8 cellular contexts compared by ENCODE assay signal in genomic region chr7:2248984-2249694, GRCh38. TPM values are rescaled to one million over a fixed set of nuclear protein-coding genes. Genes with fewer than 3 reads are reported as not detected.
A peak's percentile ranks its signal among the peaks of the same experiment; 100 is the strongest.
DNase-seq lines count a peak whose midpoint lies in the region; ATAC-seq and TF ChIP-seq lines count a peak whose summit lies in the region.

No MANE protein-coding gene starts in this region.

- peaks cover 0 to 1% (median 0%) of the 10 kb centered on the region in 7 donors for H3K9me3 Mint-ChIP-seq in CD4-positive, CD25-positive, alpha-beta regulatory T cell
- H3K9me3 Mint-ChIP-seq in endodermal cell (no peaks in the 10 kb centered on the region), natural killer cell (no peaks in the 10 kb centered on the region)

- peak overlapping the region in 2 of 3 donors; percentile 41 to 83 for H3K27ac Mint-ChIP-seq in CD4-positive, CD25-positive, alpha-beta regulatory T cell
- H3K27ac Mint-ChIP-seq in endodermal cell, result peak overlapping the region; percentile 44
- H3K27ac Mint-ChIP-seq in natural killer cell, result peak overlapping the region; percentile 72 to 82

- H3K9ac ChIP-seq in GM23248 (peak overlapping the region; percentile 92), endodermal cell (ENCODE audit: extremely low read depth, low read length, poor library complexity, severe bottlenecking) (no peak overlapping the region)

- in situ Hi-C loops in GM23248 (cut with MboI), result loop anchor here (10.0 kb wide), 1 partner anchor 96 kb away; no protein-coding TSS in a partner anchor

- H3K9me2 ChIP-seq in GM23248 (ENCODE audit: insufficient read depth), result no peaks in the 10 kb centered on the region

- intact Hi-C loops in natural killer cell (cut with micrococcal nuclease), result loop anchor here (5.0 to 10.0 kb wide), 3 partner anchors 98 to 674 kb away; partner anchors contain the start of gene PSMG3

- H3K4me3 ChIP-seq in CD4-positive, CD25-positive, alpha-beta regulatory T cell (ENCODE audit: low read depth, low read length), result no peak overlapping the region
- peak overlapping the region; percentile 57 for H3K4me3 ChIP-seq in GM23248
- no peak overlapping the region for H3K4me3 ChIP-seq in endodermal cell (ENCODE audit: low read length)

- H2AFZ ChIP-seq in GM23248, result peak overlapping the region; percentile 54

- 4% methylated on average over 22 to 24 of the region's 24 CpGs for WGBS in GM23248 (ENCODE audit: low coverage in 1 of 2, low lambda C conversion rate in 2 of 2, missing lambda C conversion rate in 2 of 2), 2 experiments
- 90 to 92% methylated on average over 13 to 24 of the region's 24 CpGs for WGBS in endodermal cell (ENCODE audit: insufficient coverage in 1 of 2, insufficient read length in 1 of 2), 2 experiments

- H3K4me3 Mint-ChIP-seq in CD4-positive, CD25-positive, alpha-beta regulatory T cell, result peak overlapping the region in 1 of 4 donors; percentile 54
- H3K4me3 Mint-ChIP-seq in endodermal cell (no peak overlapping the region), natural killer cell (peak overlapping the region; percentile 85)

- ATAC-seq in CD4-positive, CD25-positive, alpha-beta regulatory T cell (ENCODE audit: low read depth in 2 of 2), result peak in 1 of 2 donors; percentile 36
- ATAC-seq in natural killer cell, result peak; percentile 21 to 59 (median 25)
- ATAC-seq in HG02973 (IDR thresholded peaks at IDR 0.05; ENCODE audit: unreplicated experiment), result no peak

- H3K27ac ChIP-seq in CD4-positive, CD25-positive, alpha-beta regulatory T cell (ENCODE audit: insufficient read depth, low read length, poor library complexity, severe bottlenecking), result no peak overlapping the region
- H3K27ac ChIP-seq in GM23248, result peak overlapping the region; percentile 99
- H3K27ac ChIP-seq in endodermal cell (ENCODE audit: low read depth, low read length), result no peak overlapping the region

- peaks cover 5% of the 10 kb centered on the region for H3K4me1 ChIP-seq in CD4-positive, CD25-positive, alpha-beta regulatory T cell (ENCODE audit: control insufficient read depth, insufficient read depth, low read length, poor library complexity, severe bottlenecking)
- H3K4me1 ChIP-seq in GM23248 (ENCODE audit: insufficient read depth), result peaks cover 27% of the 10 kb centered on the region
- no peaks in the 10 kb centered on the region for H3K4me1 ChIP-seq in endodermal cell (ENCODE audit: control insufficient read depth, insufficient read depth, low read length)

- DNase-seq in CD4-positive, CD25-positive, alpha-beta regulatory T cell, result no peak
- DNase-seq in GM23248 (peak; percentile 98), SIG-M5 (lab: John Stamatoyannopoulos, UW) (peak; percentile 13), endodermal cell (no peak), natural killer cell (no peak), NCI-H1436 treated with DMSO at 0.1 percent for 48 hours (lab: John Stamatoyannopoulos, UW) (no peak), cerebellum (ENCODE audit: low spot score) (no peak)

- H3K4me2 ChIP-seq in GM23248 (ENCODE audit: unreplicated experiment), result peak overlapping the region; percentile 78

- H3K79me2 ChIP-seq in GM23248 (ENCODE audit: insufficient read depth), result 0 out of 2 replicates have a peak, but pooled peaks cover 10% of the 10 kb centered on the region

- TF ChIP-seq CTCF in endodermal cell (conservative IDR thresholded peaks at IDR 0.05) (no peak), natural killer cell (IDR thresholded peaks at IDR 0.05) (no peak)

- H4K20me1 ChIP-seq in GM23248 (ENCODE audit: insufficient read depth), result no peaks in the 10 kb centered on the region

- peaks cover 0 to 25% (median 9%) of the 10 kb centered on the region in 4 donors for H3K4me1 Mint-ChIP-seq in CD4-positive, CD25-positive, alpha-beta regulatory T cell
- H3K4me1 Mint-ChIP-seq in endodermal cell, result no peaks in the 10 kb centered on the region
- peaks cover 15 to 42% of the 10 kb centered on the region in 2 donors for H3K4me1 Mint-ChIP-seq in natural killer cell

- H3K27me3 ChIP-seq in CD4-positive, CD25-positive, alpha-beta regulatory T cell (ENCODE audit: control insufficient read depth, insufficient read depth, low read length), result no peaks in the 10 kb centered on the region
- H3K27me3 ChIP-seq in GM23248 (replicated peaks; ENCODE audit: insufficient read depth), result no peaks in the 10 kb centered on the region
- H3K27me3 ChIP-seq in endodermal cell (ENCODE audit: control insufficient read depth, insufficient read depth, low read length, poor library complexity, severe bottlenecking), result no peaks in the 10 kb centered on the region

- peaks cover 25% of the 10 kb centered on the region for H3F3A ChIP-seq in GM23248 (ENCODE audit: insufficient read depth)

- no peaks in the 10 kb centered on the region for H3K36me3 Mint-ChIP-seq in CD4-positive, CD25-positive, alpha-beta regulatory T cell
- H3K36me3 Mint-ChIP-seq in endodermal cell (ENCODE audit: low read depth) (peaks cover 24% of the 10 kb centered on the region), natural killer cell (no peaks in the 10 kb centered on the region)

- no peaks in the 10 kb centered on the region for H3K36me3 ChIP-seq in CD4-positive, CD25-positive, alpha-beta regulatory T cell (ENCODE audit: control insufficient read depth, insufficient read depth, low read length)
- H3K36me3 ChIP-seq in GM23248 (ENCODE audit: low read depth), result no peaks in the 10 kb centered on the region
- peaks cover 8% of the 10 kb centered on the region for H3K36me3 ChIP-seq in endodermal cell (ENCODE audit: control insufficient read depth, insufficient read depth, low read length)

- H3K27me3 Mint-ChIP-seq in CD4-positive, CD25-positive, alpha-beta regulatory T cell, result no peaks in the 10 kb centered on the region
- H3K27me3 Mint-ChIP-seq in endodermal cell (ENCODE audit: insufficient read depth) (no peaks in the 10 kb centered on the region), natural killer cell (ENCODE audit: low read depth in 2 of 2) (no peaks in the 10 kb centered on the region)

- no peaks in the 10 kb centered on the region for H3K9me3 ChIP-seq in CD4-positive, CD25-positive, alpha-beta regulatory T cell (ENCODE audit: control insufficient read depth in 2 of 2, low read length in 2 of 2)
- H3K9me3 ChIP-seq in GM23248 (ENCODE audit: low read depth) (no peaks in the 10 kb centered on the region), endodermal cell (ENCODE audit: control insufficient read depth, low read length) (no peaks in the 10 kb centered on the region)

RNA-seq across cellular contexts. Expression of gene NUDT1, which starts 7.1 kb away (rescaled TPM):
- total RNA-seq in CD4-positive, CD25-positive, alpha-beta regulatory T cell, result 17.5 TPM
- 10 to 100 TPM; 60.4 to 73.7 (median 70.9) TPM for polyA plus RNA-seq in CD4-positive, CD25-positive, alpha-beta regulatory T cell
- total RNA-seq in GM23248 (2014; rRNA removed; shearing (Covaris generic)), result 15.7 and 61.0 TPM in 2 replicates
- polyA plus RNA-seq in GM23248 (2016; fragmentation: Nextera tagmentation; extraction: Ambion mirVana), result 47.7 and 51.1 TPM in 2 replicates
- total RNA-seq in endodermal cell (10 to 100 TPM; 56.0 to 84.7 TPM), natural killer cell (10 to 100 TPM; 17.9 to 19.2 (median 18.2) TPM), cerebellum (11.1 TPM)
- 64.0 TPM for polyA plus RNA-seq in endodermal cell (2013, experiment 1 of 2)
- 61.0 TPM for polyA plus RNA-seq in endodermal cell (2013, experiment 2 of 2)

RNA-seq across cellular contexts. Expression of gene MRM2, which starts 7.1 kb away (rescaled TPM):
- 7.3 TPM for total RNA-seq in CD4-positive, CD25-positive, alpha-beta regulatory T cell
- 10 to 100 TPM; 33.4 to 39.7 (median 37.8) TPM for polyA plus RNA-seq in CD4-positive, CD25-positive, alpha-beta regulatory T cell
- total RNA-seq in GM23248 (2014; rRNA removed; shearing (Covaris generic)), result 20.8 and 21.5 TPM in 2 replicates
- 42.2 and 46.4 TPM in 2 replicates for polyA plus RNA-seq in GM23248 (2016; fragmentation: Nextera tagmentation; extraction: Ambion mirVana)
- 10 to 100 TPM; 38.9 TPM for total RNA-seq in endodermal cell
- 33.3 TPM for polyA plus RNA-seq in endodermal cell (2013, experiment 1 of 2)
- polyA plus RNA-seq in endodermal cell (2013, experiment 2 of 2), result 31.5 TPM
- 10 to 100 TPM in 2 of 3 donors, 1 to 10 TPM in 1; 7.9 to 12.0 (median 10.0) TPM for total RNA-seq in natural killer cell
- total RNA-seq in cerebellum, result 9.4 TPM

RNA-seq across cellular contexts. Expression of gene MAD1L1, which starts 16.4 kb away (rescaled TPM):
- 282 TPM for total RNA-seq in CD4-positive, CD25-positive, alpha-beta regulatory T cell
- polyA plus RNA-seq in CD4-positive, CD25-positive, alpha-beta regulatory T cell, result 100 to 1,000 TPM; 225 to 380 (median 339) TPM
- total RNA-seq in GM23248 (2014; rRNA removed; shearing (Covaris generic)), result 57.0 and 69.8 TPM in 2 replicates
- 38.2 and 46.5 TPM in 2 replicates for polyA plus RNA-seq in GM23248 (2016; fragmentation: Nextera tagmentation; extraction: Ambion mirVana)
- total RNA-seq in endodermal cell, result 10 to 100 TPM; 59.1 to 61.4 TPM
- polyA plus RNA-seq in endodermal cell (2013, experiment 1 of 2), result 33.1 TPM
- polyA plus RNA-seq in endodermal cell (2013, experiment 2 of 2), result 29.4 TPM
- total RNA-seq in natural killer cell, result 10 to 100 TPM; 53.6 to 81.2 (median 77.4) TPM
- 25.0 TPM for total RNA-seq in cerebellum

Comparison
In these comparisons a context has a peak if more than half of its experiments do, and no peak if none do; other contexts are left out.
1. DNase-seq: peak in GM23248 (single experiment) and SIG-M5 (single experiment); none in CD4-positive, CD25-positive, alpha-beta regulatory T cell (0 of 3), endodermal cell (single experiment), natural killer cell (single experiment), NCI-H1436 treated with DMSO at 0.1 percent for 48 hours (single experiment) and cerebellum (single experiment).
2. Peak in every context shown above with its lines, with median percentiles within 50 percentile points of each other: H3K27ac Mint-ChIP-seq.